In genomic region chr1:241840164-241840563, GRCh38 we compare ENCODE assay signal across 21 cellular contexts. TPM values are rescaled to one million over a fixed set of nuclear protein-coding genes. Genes with fewer than 3 reads are reported as not detected.
DNase-seq lines count a peak whose midpoint lies in the region; ATAC-seq, FAIRE-seq and TF ChIP-seq lines count a peak whose summit lies in the region.
"Had no signal": no experiment of that assay in that cellular context is flagged by ENCODE, and none has a peak within 500 bp of the region (broad histone marks: within the 10 kb centered on the region; RNA-seq: fewer than 3 reads in every experiment).

No MANE protein-coding gene starts in this region.

- no peak for TF ChIP-seq POLR2A in IMR-90 (IDR thresholded peaks at IDR 0.05; ENCODE audit: low read depth, low read length)
- no peak for TF ChIP-seq POLR2A in K562 (conservative IDR thresholded peaks at IDR 0.05)
- no peak for TF ChIP-seq POLR2A in HepG2 (IDR thresholded peaks at IDR 0.05; ENCODE audit: insufficient read depth in 1 of 2, low read depth in 2 of 2, low read length in 2 of 2)

- in situ Hi-C loops in IMR-90 (cut with MboI; ENCODE audit: low sequenced_read_pairs), result no loop called here
- in situ Hi-C loops in K562 (cut with MboI), result no loop called here
- in situ Hi-C loops in HepG2 (cut with HindIII; ENCODE audit: extremely low pct_ligation_motif_present, low pct_unique_long_range_greater_than_20kb), result no loop called here

- H3K79me2 ChIP-seq in K562 (ENCODE audit: control insufficient read depth, insufficient read depth, low read length) (no peaks in the 10 kb centered on the region), HepG2 (ENCODE audit: insufficient read depth, low read length) (no peaks in the 10 kb centered on the region)

- peaks cover 14% of the 10 kb centered on the region for H3K4me1 ChIP-seq in IMR-90 (ENCODE audit: control insufficient read depth, insufficient read depth, low read length)
- H3K4me1 ChIP-seq in K562 (replicated peaks in 1 of 2; ENCODE audit: control insufficient read depth in 2 of 2, insufficient read depth in 2 of 2, low read length in 2 of 2), result no peaks in the 10 kb centered on the region; a peak in 1 of 5 replicates
- H3K4me1 ChIP-seq in HepG2 (ENCODE audit: insufficient read depth, low read length), result peaks cover 14% of the 10 kb centered on the region; the same call in 1 of the 2 replicates
- H3K4me1 ChIP-seq in small intestine (ENCODE audit: control insufficient read depth in 2 of 2, insufficient read depth in 1 of 2, low read depth in 1 of 2, low read length in 1 of 2), result no peaks in the 10 kb centered on the region
- H3K4me1 ChIP-seq: BLaER1, Caco-2, HAP-1 had no signal

- H3K27ac ChIP-seq in IMR-90 (ENCODE audit: insufficient read depth, low read length) (no peak overlapping the region), K562 (ENCODE audit: extremely low read depth, low read depth, low read length) (no peak overlapping the region), HepG2 (ENCODE audit: extremely low read length, insufficient read depth, low read length) (no peak overlapping the region), small intestine (ENCODE audit: low read depth in 1 of 2, low read length in 1 of 2) (no peak overlapping the region)
- H3K27ac ChIP-seq: 22Rv1, BLaER1, C4-2B had no signal

- no peaks in the 10 kb centered on the region for H3K79me1 ChIP-seq in IMR-90 (ENCODE audit: low read depth in 1 of 2, low read length in 2 of 2)

- POLR2A ChIA-PET in IMR-90 (lab: Charles Lee; ENCODE audit: unreplicated experiment), result no interaction called here
- POLR2A ChIA-PET in K562 (lab: Yijun Ruan, JAX), result interaction anchor here (1.6 kb wide), 1 partner anchor 8 kb away, joined by 7 read pairs; the partner anchor contains the start of gene EXO1
- POLR2A ChIA-PET in HepG2 (lab: Yijun Ruan, JAX), result no interaction called here

- DNase-seq in IMR-90 (no peak), K562 (ENCODE audit: extremely low read depth in 1 of 4, low spot score in 3 of 4) (no peak), HepG2 (ENCODE audit: low spot score) (no peak), small intestine (peak; percentile 13), foreskin fibroblast (no peak)
- DNase-seq: Caco-2; CD4-positive, CD25-positive, alpha-beta regulatory T cell; CD8-positive, alpha-beta T cell; DMS153; DND-41; GOT3; HFFc6 had no signal

- H3K4me2 ChIP-seq in IMR-90 (ENCODE audit: low read depth, low read length) (no peak overlapping the region), K562 (ENCODE audit: insufficient read depth, low read length) (no peak overlapping the region), HepG2 (ENCODE audit: low read depth, low read length) (no peak overlapping the region)
- H3K4me2 ChIP-seq: BLaER1 had no signal

- no peak overlapping the region for H3K56ac ChIP-seq in IMR-90 (ENCODE audit: extremely low read depth, insufficient read depth, low read length)

- no peak overlapping the region for H3K9ac ChIP-seq in IMR-90 (ENCODE audit: low read depth, low read length)
- no peak overlapping the region for H3K9ac ChIP-seq in K562 (ENCODE audit: insufficient read depth in 1 of 2, low read depth in 2 of 2, low read length in 2 of 2)
- H3K9ac ChIP-seq in HepG2 (ENCODE audit: insufficient read depth, low read depth, low read length), result no peak overlapping the region
- H3K9ac ChIP-seq: BLaER1 had no signal

- no peak overlapping the region for H3K14ac ChIP-seq in IMR-90 (replicated peaks; ENCODE audit: low read depth, low read length)

- H2AK9ac ChIP-seq in IMR-90 (replicated peaks; ENCODE audit: low read depth, low read length, poor library complexity), result no peak overlapping the region

- H3K36me3 ChIP-seq in IMR-90 (ENCODE audit: control insufficient read depth, insufficient read depth, low read length) (no peaks in the 10 kb centered on the region), K562 (ENCODE audit: control insufficient read depth, insufficient read depth, low read length) (no peaks in the 10 kb centered on the region), HepG2 (replicated peaks in 1 of 2; ENCODE audit: control insufficient read depth in 1 of 2, insufficient read depth in 2 of 2, low read length in 2 of 2) (no peaks in the 10 kb centered on the region), small intestine (ENCODE audit: control insufficient read depth in 2 of 2, insufficient read depth in 2 of 2, low read length in 2 of 2) (no peaks in the 10 kb centered on the region)
- H3K36me3 ChIP-seq: BLaER1, HAP-1 had no signal

- H2BK15ac ChIP-seq in IMR-90 (ENCODE audit: low read depth, low read length), result peak overlapping the region; percentile 14; the same call in 1 of the 3 replicates

- H4K20me1 ChIP-seq in IMR-90 (ENCODE audit: insufficient read depth, low read length) (peaks cover 2% of the 10 kb centered on the region; the same call in 1 of the 2 replicates), K562 (replicated peaks; ENCODE audit: control insufficient read depth, insufficient read depth, low read length) (no peaks in the 10 kb centered on the region), HepG2 (ENCODE audit: insufficient read depth, low read length) (no peaks in the 10 kb centered on the region)
- H4K20me1 ChIP-seq: BLaER1 had no signal

- H2AK5ac ChIP-seq in IMR-90 (ENCODE audit: low read depth, low read length), result 0 out of 2 replicates have a peak overlapping the region, but pooled peaks have one; percentile 43

- H3K4me3 ChIP-seq in IMR-90 (ENCODE audit: insufficient read depth, low read depth, low read length) (no peak overlapping the region), K562 (no peak overlapping the region), HepG2 (replicated peaks in 1 of 3; ENCODE audit: insufficient read depth in 1 of 3, low read depth in 2 of 3, low read length in 3 of 3) (no peak overlapping the region), small intestine (ENCODE audit: low read depth in 1 of 2, low read length in 2 of 2) (no peak overlapping the region), foreskin fibroblast (ENCODE audit: low read depth in 1 of 2, low read length in 2 of 2) (no peak overlapping the region)
- H3K4me3 ChIP-seq: BLaER1, HAP-1 had no signal

- FAIRE-seq in K562 (lab: Jason Lieb, UNC), result no peak
- no peak for FAIRE-seq in HepG2 (lab: Jason Lieb, UNC)
- FAIRE-seq in small intestine (lab: Jason Lieb, UNC), result no peak
- FAIRE-seq: A204.1, G401.6, H54 had no signal

- no peak overlapping the region for H3K23ac ChIP-seq in IMR-90 (ENCODE audit: low read depth, low read length)

- peak overlapping the region; percentile 62; the same call in 1 of the 2 replicates for H4K91ac ChIP-seq in IMR-90 (ENCODE audit: insufficient read depth, low read depth, low read length)

- H3K9me1 ChIP-seq in IMR-90 (ENCODE audit: insufficient read depth, low read length) (peaks cover 7% of the 10 kb centered on the region), K562 (ENCODE audit: control insufficient read depth, insufficient read depth, low read length) (no peaks in the 10 kb centered on the region)

- H3K9me3 ChIP-seq in IMR-90 (ENCODE audit: control insufficient read depth, insufficient read depth, low read length) (no peaks in the 10 kb centered on the region), K562 (replicated peaks; ENCODE audit: control insufficient read depth, insufficient read depth, low read depth, low read length) (no peaks in the 10 kb centered on the region), HepG2 (ENCODE audit: low read length) (no peaks in the 10 kb centered on the region), small intestine (ENCODE audit: control insufficient read depth, low read depth) (no peaks in the 10 kb centered on the region)
- H3K9me3 ChIP-seq: BLaER1, Caco-2, HAP-1 had no signal

- H2BK20ac ChIP-seq in IMR-90 (ENCODE audit: low read depth, low read length), result peak overlapping the region; percentile 48

- CTCF ChIA-PET in IMR-90 (lab: Yijun Ruan, JAX) (interaction anchor here (1.0 kb wide), 1 partner anchor 438 kb away, joined by 3 read pairs; no protein-coding TSS in a partner anchor), K562 (lab: Yijun Ruan, JAX; ENCODE audit: low intra/inter-chr PET ratio) (no interaction called here), HepG2 (lab: Yijun Ruan, JAX; ENCODE audit: low intra/inter-chr PET ratio, low total read pairs) (no interaction called here)

- intact Hi-C loops in IMR-90 (cut with micrococcal nuclease) (no loop called here), K562 (cut with micrococcal nuclease) (no loop called here), HepG2 (cut with micrococcal nuclease; ENCODE audit: unreplicated experiment) (no loop called here)

- H4K5ac ChIP-seq in IMR-90 (ENCODE audit: low read depth, low read length), result no peak overlapping the region; the same call in 1 of the 2 replicates

- peak overlapping the region; percentile 47; the same call in 1 of the 2 replicates for H3K4ac ChIP-seq in IMR-90 (ENCODE audit: low read depth, low read length)

- 0 out of 2 replicates have a peak overlapping the region, but pooled peaks have one; percentile 9 for H3K18ac ChIP-seq in IMR-90 (ENCODE audit: low read depth, low read length)

- H4K8ac ChIP-seq in IMR-90 (ENCODE audit: low read depth in 2 of 2, low read length in 2 of 2), result no peak overlapping the region

- no peak for TF ChIP-seq RAD21 in IMR-90 (IDR thresholded peaks at IDR 0.05; ENCODE audit: low read length)
- no peak for TF ChIP-seq RAD21 in K562 (CRISPR knock-in tag; conservative IDR thresholded peaks at IDR 0.05 in 1 of 2, IDR thresholded peaks at IDR 0.05 in 1 of 2)
- no peak for TF ChIP-seq RAD21 in HepG2 (CRISPR knock-in tag; IDR thresholded peaks at IDR 0.05)

- H3K27me3 ChIP-seq in IMR-90 (ENCODE audit: control insufficient read depth, insufficient read depth, low read length), result no peaks in the 10 kb centered on the region
- H3K27me3 ChIP-seq in K562 (ENCODE audit: control insufficient read depth in 2 of 2, insufficient read depth in 2 of 2, low read length in 2 of 2), result no peaks in the 10 kb centered on the region
- H3K27me3 ChIP-seq in HepG2 (ENCODE audit: control insufficient read depth in 1 of 2, insufficient read depth in 2 of 2, low read length in 2 of 2), result no peaks in the 10 kb centered on the region; a peak in 1 of 5 replicates
- H3K27me3 ChIP-seq in small intestine (ENCODE audit: control insufficient read depth in 2 of 2, insufficient read depth in 2 of 2, low read length in 2 of 2), result peaks cover 0 to 1% of the 10 kb centered on the region in 2 donors
- H3K27me3 ChIP-seq: BLaER1 had no signal

- H2BK120ac ChIP-seq in IMR-90 (ENCODE audit: low read depth, low read length), result peak overlapping the region; percentile 47

- ATAC-seq in IMR-90 (ENCODE audit: low read depth), result no peak
- ATAC-seq in K562, result no peak
- ATAC-seq in HepG2, result peak; percentile 63
- ATAC-seq in HG02885 (IDR thresholded peaks at IDR 0.05; ENCODE audit: poor library complexity, unreplicated experiment), result no peak
- ATAC-seq in HG02798 (IDR thresholded peaks at IDR 0.05; ENCODE audit: poor library complexity, unreplicated experiment), result no peak
- ATAC-seq: CD8-positive, alpha-beta T cell had no signal

- TF ChIP-seq CTCF in IMR-90 (conservative IDR thresholded peaks at IDR 0.05; ENCODE audit: low read depth, low read length) (no peak), K562 (IDR thresholded peaks at IDR 0.05 in 2 of 3, conservative IDR thresholded peaks at IDR 0.05 in 1 of 3; ENCODE audit: insufficient read depth in 2 of 3, low read depth in 1 of 3, low read length in 3 of 3) (no peak), HepG2 (CRISPR knock-in tag; IDR thresholded peaks at IDR 0.05) (no peak), foreskin fibroblast (IDR thresholded peaks at IDR 0.05; ENCODE audit: low read depth, low read length) (no peak)

- no CpG with 5 or more reads among the region's 6 CpGs for WGBS in IMR-90 (ENCODE audit: extremely low coverage in 2 of 2, insufficient read length in 1 of 2), 2 experiments
- 65% methylated on average over 6 of the region's 6 CpGs for WGBS in K562 (ENCODE audit: insufficient coverage, low coverage, missing lambda C conversion rate)
- WGBS in HepG2 (ENCODE audit: low lambda C conversion rate), result 34% methylated on average over 6 of the region's 6 CpGs
- 66 to 79% (median 67%) methylated on average over 6 of the region's 6 CpGs for WGBS in small intestine, 3 donors

- dilution Hi-C loops in IMR-90 (cut with HindIII; ENCODE audit: low sequenced_read_pairs, unreplicated experiment), result no loop called here

- BruUV-seq in IMR-90 (replicated peaks; lab: Mats Ljungman, UMichigan), result no TSS peak
- BruUV-seq in K562 (replicated peaks; lab: Mats Ljungman, UMichigan), result no TSS peak
- no TSS peak for BruUV-seq in HepG2 (replicated peaks; lab: Mats Ljungman, UMichigan)

- H2BK5ac ChIP-seq in IMR-90 (ENCODE audit: low read depth, low read length, poor library complexity, severe bottlenecking), result no peak overlapping the region

- H2AFZ ChIP-seq in IMR-90 (replicated peaks; ENCODE audit: low read length, poor library complexity) (no peak overlapping the region), K562 (ENCODE audit: low read depth, low read length) (peak overlapping the region; percentile 14; the same call in 1 of the 2 replicates), HepG2 (ENCODE audit: low read length) (no peak overlapping the region)

- TF ChIP-seq EP300 in K562 (IDR thresholded peaks at IDR 0.05; ENCODE audit: low read length), result no peak
- no peak for TF ChIP-seq EP300 in HepG2 (IDR thresholded peaks at IDR 0.05; ENCODE audit: low read depth in 2 of 2, low read length in 2 of 2)
- no peak for TF ChIP-seq EP300 in HepG2 (CRISPR knock-in tag; IDR thresholded peaks at IDR 0.05; ENCODE audit: borderline replicate concordance)

RNA-seq across cellular contexts. Expression of gene EXO1, which starts 7.8 kb away (rescaled TPM):
- total RNA-seq in IMR-90 (2012; rRNA removed) (12.9 and 18.9 TPM in 2 replicates), K562 (2014; rRNA removed) (79.6 and 95.1 TPM in 2 replicates), K562 (2014; rRNA removed; fragmentation: Illumina TruSeq; extraction: Trizol) (125 and 135 TPM in 2 replicates), K562 (2015; rRNA removed; fragmentation: Illumina TruSeq; extraction: Trizol) (101 and 108 TPM in 2 replicates), K562 (2021) (101 and 107 TPM in 2 replicates), HepG2 (2016; rRNA removed; fragmentation: Illumina TruSeq; extraction: Trizol) (26.1 and 35.6 TPM in 2 replicates)
- polyA plus RNA-seq in IMR-90 (2012; rRNA removed) (3.9 and 5.1 TPM in 2 replicates), K562 (2011; rRNA removed) (54.6 and 65.9 TPM in 2 replicates), K562 (2014; fragmentation: Illumina TruSeq; extraction: Trizol) (105 and 116 TPM in 2 replicates), K562 (2014; fragmentation: Nextera tagmentation; extraction: Ambion mirVana) (10 to 100 TPM; 36.0 to 83.9 TPM), K562 (2014; rRNA removed) (69.5 and 71.9 TPM in 2 replicates), HepG2 (2011; rRNA removed) (1.6 and 3.2 TPM in 2 replicates), small intestine (1 to 10 TPM in 1 of 3 donors, under 1 TPM in 1, not detected in 1; 0.27 to 3.4 TPM)
- 1.7 and 2.8 TPM in 2 replicates for polyA plus RNA-seq in IMR-90 (2012; cell fraction: cytosol; rRNA removed)
- polyA plus RNA-seq in IMR-90 (2012; cell fraction: nucleus; rRNA removed; ENCODE audit: low replicate concordance), result 1.7 and 4.0 TPM in 2 replicates
- total RNA-seq in K562 (2011; cell fraction: chromatin; rRNA removed; ENCODE audit: low replicate concordance), result 64.7 and 140 TPM in 2 replicates
- 34.7 and 43.2 TPM in 2 replicates for total RNA-seq in K562 (2011; cell fraction: nucleolus; rRNA removed)
- 35.2 and 47.5 TPM in 2 replicates for total RNA-seq in K562 (2011; cell fraction: nucleoplasm; rRNA removed)
- 17.0 and 30.4 TPM in 2 replicates for polyA plus RNA-seq in K562 (2011; cell fraction: cytosol; rRNA removed)
- 31.9 and 42.5 TPM in 2 replicates for polyA plus RNA-seq in K562 (2011; cell fraction: nucleus; rRNA removed)
- polyA plus RNA-seq in K562 (2012), result 36.8 and 61.1 TPM in 2 replicates
- polyA minus RNA-seq in K562 (2011; rRNA and poly(A)+ RNA removed), result 154 and 157 TPM in 2 replicates
- polyA minus RNA-seq in K562 (2011; cell fraction: cytosol; rRNA and poly(A)+ RNA removed), result 48.3 and 58.5 TPM in 2 replicates
- polyA minus RNA-seq in K562 (2011; cell fraction: nucleus; rRNA and poly(A)+ RNA removed), result 39.0 and 66.5 TPM in 2 replicates
- total RNA-seq in HepG2 (2016; cell fraction: cytosol; rRNA removed; fragmentation: Illumina TruSeq; extraction: Trizol; ENCODE audit: low read depth), result 5.3 and 6.4 TPM in 2 replicates
- 24.4 and 33.9 TPM in 2 replicates for total RNA-seq in HepG2 (2016; cell fraction: insoluble cytoplasmic fraction; rRNA removed; fragmentation: Illumina TruSeq; extraction: Trizol)
- 13.0 and 14.4 TPM in 2 replicates for total RNA-seq in HepG2 (2016; cell fraction: membrane; rRNA removed; fragmentation: Illumina TruSeq; extraction: Trizol)
- total RNA-seq in HepG2 (2016; cell fraction: nucleus; rRNA removed; fragmentation: Illumina TruSeq; extraction: Trizol), result 17.1 and 17.8 TPM in 2 replicates
- 1.7 and 2.3 TPM in 2 replicates for polyA plus RNA-seq in HepG2 (2011; cell fraction: cytosol; rRNA removed)
- 1.8 and 2.1 TPM in 2 replicates for polyA plus RNA-seq in HepG2 (2011; cell fraction: nucleus; rRNA removed)
- polyA plus RNA-seq in HepG2 (2012), result 1.0 and 5.1 TPM in 2 replicates
- polyA plus RNA-seq in HepG2 (2016; cell fraction: cytosol; fragmentation: Illumina TruSeq; extraction: Trizol; ENCODE audit: low read depth), result 1.3 and 1.4 TPM in 2 replicates
- 22.5 and 24.0 TPM in 2 replicates for polyA plus RNA-seq in HepG2 (2016; cell fraction: insoluble cytoplasmic fraction; fragmentation: Illumina TruSeq; extraction: Trizol; ENCODE audit: low read depth)
- polyA plus RNA-seq in HepG2 (2016; cell fraction: membrane; fragmentation: Illumina TruSeq; extraction: Trizol; ENCODE audit: low read depth), result 4.7 and 4.8 TPM in 2 replicates
- polyA plus RNA-seq in HepG2 (2016; cell fraction: nucleus; fragmentation: Illumina TruSeq; extraction: Trizol; ENCODE audit: insufficient read depth, low read depth), result 13.3 and 14.2 TPM in 2 replicates
- polyA minus RNA-seq in HepG2 (2011; rRNA and poly(A)+ RNA removed; ENCODE audit: low replicate concordance), result 3.8 and 32.8 TPM in 2 replicates
- polyA minus RNA-seq in HepG2 (2011; cell fraction: cytosol; rRNA and poly(A)+ RNA removed), result 4.7 and 7.4 TPM in 2 replicates
- polyA minus RNA-seq in HepG2 (2011; cell fraction: nucleus; rRNA and poly(A)+ RNA removed), result 11.1 and 12.6 TPM in 2 replicates
